Comparison of ENCODE assay signal across 1 cellular context in genomic region chr7:135803143-135803542, GRCh38.
TF ChIP-seq lines count a peak whose summit lies in the region.

No MANE protein-coding gene starts in this region.

TF ChIP-seq in K562, 482 proteins besides CTCF, POLR2A, EP300 and RAD21 (continued from another document and continues in another):
- TF ChIP-seq, protein P1, sequence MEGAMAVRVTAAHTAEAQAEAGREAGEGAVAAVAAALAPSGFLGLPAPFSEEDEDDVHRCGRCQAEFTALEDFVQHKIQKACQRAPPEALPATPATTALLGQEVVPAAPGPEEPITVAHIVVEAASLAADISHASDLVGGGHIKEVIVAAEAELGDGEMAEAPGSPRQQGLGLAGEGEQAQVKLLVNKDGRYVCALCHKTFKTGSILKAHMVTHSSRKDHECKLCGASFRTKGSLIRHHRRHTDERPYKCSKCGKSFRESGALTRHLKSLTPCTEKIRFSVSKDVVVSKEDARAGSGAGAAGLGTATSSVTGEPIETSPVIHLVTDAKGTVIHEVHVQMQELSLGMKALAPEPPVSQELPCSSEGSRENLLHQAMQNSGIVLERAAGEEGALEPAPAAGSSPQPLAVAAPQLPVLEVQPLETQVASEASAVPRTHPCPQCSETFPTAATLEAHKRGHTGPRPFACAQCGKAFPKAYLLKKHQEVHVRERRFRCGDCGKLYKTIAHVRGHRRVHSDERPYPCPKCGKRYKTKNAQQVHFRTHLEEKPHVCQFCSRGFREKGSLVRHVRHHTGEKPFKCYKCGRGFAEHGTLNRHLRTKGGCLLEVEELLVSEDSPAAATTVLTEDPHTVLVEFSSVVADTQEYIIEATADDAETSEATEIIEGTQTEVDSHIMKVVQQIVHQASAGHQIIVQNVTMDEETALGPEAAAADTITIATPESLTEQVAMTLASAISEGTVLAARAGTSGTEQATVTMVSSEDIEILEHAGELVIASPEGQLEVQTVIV (CRISPR knock-in tag; IDR thresholded peaks at IDR 0.05; ENCODE audit: borderline replicate concordance): no peak
- no peak for TF ChIP-seq HNRNPUL1 (IDR thresholded peaks at IDR 0.05; ENCODE audit: low read length)
- no peak for TF ChIP-seq ZNF717 (CRISPR knock-in tag; IDR thresholded peaks at IDR 0.05)
- no peak for TF ChIP-seq ZNF79 (CRISPR knock-in tag; IDR thresholded peaks at IDR 0.05; ENCODE audit: low read depth)
- TF ChIP-seq, protein P2, sequence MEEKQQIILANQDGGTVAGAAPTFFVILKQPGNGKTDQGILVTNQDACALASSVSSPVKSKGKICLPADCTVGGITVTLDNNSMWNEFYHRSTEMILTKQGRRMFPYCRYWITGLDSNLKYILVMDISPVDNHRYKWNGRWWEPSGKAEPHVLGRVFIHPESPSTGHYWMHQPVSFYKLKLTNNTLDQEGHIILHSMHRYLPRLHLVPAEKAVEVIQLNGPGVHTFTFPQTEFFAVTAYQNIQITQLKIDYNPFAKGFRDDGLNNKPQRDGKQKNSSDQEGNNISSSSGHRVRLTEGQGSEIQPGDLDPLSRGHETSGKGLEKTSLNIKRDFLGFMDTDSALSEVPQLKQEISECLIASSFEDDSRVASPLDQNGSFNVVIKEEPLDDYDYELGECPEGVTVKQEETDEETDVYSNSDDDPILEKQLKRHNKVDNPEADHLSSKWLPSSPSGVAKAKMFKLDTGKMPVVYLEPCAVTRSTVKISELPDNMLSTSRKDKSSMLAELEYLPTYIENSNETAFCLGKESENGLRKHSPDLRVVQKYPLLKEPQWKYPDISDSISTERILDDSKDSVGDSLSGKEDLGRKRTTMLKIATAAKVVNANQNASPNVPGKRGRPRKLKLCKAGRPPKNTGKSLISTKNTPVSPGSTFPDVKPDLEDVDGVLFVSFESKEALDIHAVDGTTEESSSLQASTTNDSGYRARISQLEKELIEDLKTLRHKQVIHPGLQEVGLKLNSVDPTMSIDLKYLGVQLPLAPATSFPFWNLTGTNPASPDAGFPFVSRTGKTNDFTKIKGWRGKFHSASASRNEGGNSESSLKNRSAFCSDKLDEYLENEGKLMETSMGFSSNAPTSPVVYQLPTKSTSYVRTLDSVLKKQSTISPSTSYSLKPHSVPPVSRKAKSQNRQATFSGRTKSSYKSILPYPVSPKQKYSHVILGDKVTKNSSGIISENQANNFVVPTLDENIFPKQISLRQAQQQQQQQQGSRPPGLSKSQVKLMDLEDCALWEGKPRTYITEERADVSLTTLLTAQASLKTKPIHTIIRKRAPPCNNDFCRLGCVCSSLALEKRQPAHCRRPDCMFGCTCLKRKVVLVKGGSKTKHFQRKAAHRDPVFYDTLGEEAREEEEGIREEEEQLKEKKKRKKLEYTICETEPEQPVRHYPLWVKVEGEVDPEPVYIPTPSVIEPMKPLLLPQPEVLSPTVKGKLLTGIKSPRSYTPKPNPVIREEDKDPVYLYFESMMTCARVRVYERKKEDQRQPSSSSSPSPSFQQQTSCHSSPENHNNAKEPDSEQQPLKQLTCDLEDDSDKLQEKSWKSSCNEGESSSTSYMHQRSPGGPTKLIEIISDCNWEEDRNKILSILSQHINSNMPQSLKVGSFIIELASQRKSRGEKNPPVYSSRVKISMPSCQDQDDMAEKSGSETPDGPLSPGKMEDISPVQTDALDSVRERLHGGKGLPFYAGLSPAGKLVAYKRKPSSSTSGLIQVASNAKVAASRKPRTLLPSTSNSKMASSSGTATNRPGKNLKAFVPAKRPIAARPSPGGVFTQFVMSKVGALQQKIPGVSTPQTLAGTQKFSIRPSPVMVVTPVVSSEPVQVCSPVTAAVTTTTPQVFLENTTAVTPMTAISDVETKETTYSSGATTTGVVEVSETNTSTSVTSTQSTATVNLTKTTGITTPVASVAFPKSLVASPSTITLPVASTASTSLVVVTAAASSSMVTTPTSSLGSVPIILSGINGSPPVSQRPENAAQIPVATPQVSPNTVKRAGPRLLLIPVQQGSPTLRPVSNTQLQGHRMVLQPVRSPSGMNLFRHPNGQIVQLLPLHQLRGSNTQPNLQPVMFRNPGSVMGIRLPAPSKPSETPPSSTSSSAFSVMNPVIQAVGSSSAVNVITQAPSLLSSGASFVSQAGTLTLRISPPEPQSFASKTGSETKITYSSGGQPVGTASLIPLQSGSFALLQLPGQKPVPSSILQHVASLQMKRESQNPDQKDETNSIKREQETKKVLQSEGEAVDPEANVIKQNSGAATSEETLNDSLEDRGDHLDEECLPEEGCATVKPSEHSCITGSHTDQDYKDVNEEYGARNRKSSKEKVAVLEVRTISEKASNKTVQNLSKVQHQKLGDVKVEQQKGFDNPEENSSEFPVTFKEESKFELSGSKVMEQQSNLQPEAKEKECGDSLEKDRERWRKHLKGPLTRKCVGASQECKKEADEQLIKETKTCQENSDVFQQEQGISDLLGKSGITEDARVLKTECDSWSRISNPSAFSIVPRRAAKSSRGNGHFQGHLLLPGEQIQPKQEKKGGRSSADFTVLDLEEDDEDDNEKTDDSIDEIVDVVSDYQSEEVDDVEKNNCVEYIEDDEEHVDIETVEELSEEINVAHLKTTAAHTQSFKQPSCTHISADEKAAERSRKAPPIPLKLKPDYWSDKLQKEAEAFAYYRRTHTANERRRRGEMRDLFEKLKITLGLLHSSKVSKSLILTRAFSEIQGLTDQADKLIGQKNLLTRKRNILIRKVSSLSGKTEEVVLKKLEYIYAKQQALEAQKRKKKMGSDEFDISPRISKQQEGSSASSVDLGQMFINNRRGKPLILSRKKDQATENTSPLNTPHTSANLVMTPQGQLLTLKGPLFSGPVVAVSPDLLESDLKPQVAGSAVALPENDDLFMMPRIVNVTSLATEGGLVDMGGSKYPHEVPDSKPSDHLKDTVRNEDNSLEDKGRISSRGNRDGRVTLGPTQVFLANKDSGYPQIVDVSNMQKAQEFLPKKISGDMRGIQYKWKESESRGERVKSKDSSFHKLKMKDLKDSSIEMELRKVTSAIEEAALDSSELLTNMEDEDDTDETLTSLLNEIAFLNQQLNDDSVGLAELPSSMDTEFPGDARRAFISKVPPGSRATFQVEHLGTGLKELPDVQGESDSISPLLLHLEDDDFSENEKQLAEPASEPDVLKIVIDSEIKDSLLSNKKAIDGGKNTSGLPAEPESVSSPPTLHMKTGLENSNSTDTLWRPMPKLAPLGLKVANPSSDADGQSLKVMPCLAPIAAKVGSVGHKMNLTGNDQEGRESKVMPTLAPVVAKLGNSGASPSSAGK (IDR thresholded peaks at IDR 0.05): no peak
- TF ChIP-seq ZNF121 (CRISPR knock-in tag; conservative IDR thresholded peaks at IDR 0.05): no peak
- TF ChIP-seq NRF1 (conservative IDR thresholded peaks at IDR 0.05 in 1 of 2, IDR thresholded peaks at IDR 0.05 in 1 of 2): no peak; a peak in 2 of 4 replicates
- TF ChIP-seq, protein P3, sequence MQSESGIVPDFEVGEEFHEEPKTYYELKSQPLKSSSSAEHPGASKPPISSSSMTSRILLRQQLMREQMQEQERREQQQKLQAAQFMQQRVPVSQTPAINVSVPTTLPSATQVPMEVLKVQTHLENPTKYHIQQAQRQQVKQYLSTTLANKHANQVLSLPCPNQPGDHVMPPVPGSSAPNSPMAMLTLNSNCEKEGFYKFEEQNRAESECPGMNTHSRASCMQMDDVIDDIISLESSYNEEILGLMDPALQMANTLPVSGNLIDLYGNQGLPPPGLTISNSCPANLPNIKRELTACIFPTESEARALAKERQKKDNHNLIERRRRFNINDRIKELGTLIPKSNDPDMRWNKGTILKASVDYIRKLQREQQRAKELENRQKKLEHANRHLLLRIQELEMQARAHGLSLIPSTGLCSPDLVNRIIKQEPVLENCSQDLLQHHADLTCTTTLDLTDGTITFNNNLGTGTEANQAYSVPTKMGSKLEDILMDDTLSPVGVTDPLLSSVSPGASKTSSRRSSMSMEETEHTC (IDR thresholded peaks at IDR 0.05): peak; percentile 78; the same call in 1 of the 2 replicates
- TF ChIP-seq ASH1L (IDR thresholded peaks at IDR 0.05; ENCODE audit: borderline replicate concordance, low read depth, partially characterized antibody): no peak
- peak; percentile 56 to 73; a peak in 2 of 4 replicates for TF ChIP-seq TRIM24 (IDR thresholded peaks at IDR 0.05)
- no peak for TF ChIP-seq CUX1 (CRISPR knock-in tag; IDR thresholded peaks at IDR 0.05)
- TF ChIP-seq, protein P4, sequence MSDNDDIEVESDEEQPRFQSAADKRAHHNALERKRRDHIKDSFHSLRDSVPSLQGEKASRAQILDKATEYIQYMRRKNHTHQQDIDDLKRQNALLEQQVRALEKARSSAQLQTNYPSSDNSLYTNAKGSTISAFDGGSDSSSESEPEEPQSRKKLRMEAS (CRISPR knock-in tag; IDR thresholded peaks at IDR 0.05): no peak
- no peak for TF ChIP-seq ATF7 (IDR thresholded peaks at IDR 0.05)
- no peak for TF ChIP-seq BRD4 (IDR thresholded peaks at IDR 0.05)
- TF ChIP-seq IRF1 (CRISPR knock-in tag; IDR thresholded peaks at IDR 0.05; ENCODE audit: borderline replicate concordance): no peak
- no peak for TF ChIP-seq SMAD2 (IDR thresholded peaks at IDR 0.05; ENCODE audit: low read depth, low read length)
- TF ChIP-seq TSHZ1 (CRISPR knock-in tag; IDR thresholded peaks at IDR 0.05): no peak
- TF ChIP-seq FOS (IDR thresholded peaks at IDR 0.05; ENCODE audit: extremely low read depth, insufficient read length): no peak
- TF ChIP-seq CHD1 (IDR thresholded peaks at IDR 0.05; ENCODE audit: low read length): no peak
- no peak for TF ChIP-seq KLF16 (IDR thresholded peaks at IDR 0.05)
- no peak for TF ChIP-seq ZNF3 (CRISPR knock-in tag; IDR thresholded peaks at IDR 0.05)
- TF ChIP-seq, protein P5, sequence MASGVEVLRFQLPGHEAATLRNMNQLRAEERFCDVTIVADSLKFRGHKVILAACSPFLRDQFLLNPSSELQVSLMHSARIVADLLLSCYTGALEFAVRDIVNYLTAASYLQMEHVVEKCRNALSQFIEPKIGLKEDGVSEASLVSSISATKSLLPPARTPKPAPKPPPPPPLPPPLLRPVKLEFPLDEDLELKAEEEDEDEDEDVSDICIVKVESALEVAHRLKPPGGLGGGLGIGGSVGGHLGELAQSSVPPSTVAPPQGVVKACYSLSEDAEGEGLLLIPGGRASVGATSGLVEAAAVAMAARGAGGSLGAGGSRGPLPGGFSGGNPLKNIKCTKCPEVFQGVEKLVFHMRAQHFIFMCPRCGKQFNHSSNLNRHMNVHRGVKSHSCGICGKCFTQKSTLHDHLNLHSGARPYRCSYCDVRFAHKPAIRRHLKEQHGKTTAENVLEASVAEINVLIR (CRISPR knock-in tag; IDR thresholded peaks at IDR 0.05): no peak
- no peak; the same call in 1 of the 2 replicates for TF ChIP-seq CBFA2T2 (conservative IDR thresholded peaks at IDR 0.05)
- no peak for TF ChIP-seq NFIC (IDR thresholded peaks at IDR 0.05)
- no peak for TF ChIP-seq ZNF583 (CRISPR knock-in tag; IDR thresholded peaks at IDR 0.05)
- no peak for TF ChIP-seq SRSF9 (IDR thresholded peaks at IDR 0.05; ENCODE audit: borderline replicate concordance, low read depth, low read length)
- TF ChIP-seq MYNN (IDR thresholded peaks at IDR 0.05): no peak
- no peak for TF ChIP-seq MYNN (CRISPR knock-in tag; IDR thresholded peaks at IDR 0.05)
